In the genomic region with DNA sequence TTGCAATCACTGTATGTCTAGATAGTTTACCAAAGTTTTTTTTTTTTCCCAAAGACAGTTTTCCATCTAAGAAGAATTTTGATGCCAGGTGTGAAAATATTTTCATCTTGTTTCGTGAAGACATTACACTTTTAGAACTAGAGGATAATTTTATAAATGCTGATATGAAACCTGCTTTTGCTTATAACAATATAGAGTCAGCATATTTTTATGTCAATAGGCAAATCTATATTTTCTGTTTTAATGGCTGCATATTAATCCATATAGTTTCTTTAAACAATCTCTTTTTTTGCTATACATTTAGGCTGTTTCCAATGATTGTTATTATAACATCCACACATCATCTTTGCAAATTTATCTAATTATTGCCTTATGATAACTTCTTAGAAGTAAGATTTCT, we compare ENCODE assay signal across 34 cellular contexts. TPM values are rescaled to one million over a fixed set of nuclear protein-coding genes. Genes with fewer than 3 reads are reported as not detected.
"Had no signal": no experiment of that assay in that cellular context is flagged by ENCODE, and none has a peak within 500 bp of the region (broad histone marks: within the 10 kb centered on the region; RNA-seq: fewer than 3 reads in every experiment).

No MANE protein-coding gene starts in this region.

- H3K27ac ChIP-seq: adrenal gland, ascending aorta, body of pancreas, brain microvascular endothelial cell, breast epithelium, cardiac muscle cell had no signal

- H3K4me1 ChIP-seq: adrenal gland, ascending aorta, body of pancreas, breast epithelium had no signal

- DNase-seq: activated effector memory CD4-positive, alpha-beta T cell treated with anti-CD3 and anti-CD28 coated beads, Interleukin-2, amount 50 U/mL, for 16 hours; activated effector memory CD4-positive, alpha-beta T cell treated with Interleukin-2 at 50 U/mL for 16 hours; activated gamma-delta T cell; activated gamma-delta T cell treated with Interleukin-2 at 50 U/mL for 16 hours; activated naive CD4-positive, alpha-beta T cell; activated naive CD4-positive, alpha-beta T cell treated with anti-CD3 and anti-CD28 coated beads for 36 hours; activated naive CD4-positive, alpha-beta T cell treated with anti-CD3 and anti-CD28 coated beads, Interleukin-2, amount 10 ng/mL, durations not matched to agents 7 days and 5 days; activated naive CD4-positive, alpha-beta T cell treated with anti-CD3 and anti-CD28 coated beads, Interleukin-2, amount 50 U/mL, for 16 hours; activated naive CD4-positive, alpha-beta T cell treated with Interleukin-2 at 50 U/mL for 16 hours; activated naive CD8-positive, alpha-beta T cell treated with anti-CD3 and anti-CD28 coated beads for 36 hours; activated naive CD8-positive, alpha-beta T cell treated with anti-CD3 and anti-CD28 coated beads, Interleukin-2, amount 10 ng/mL, durations not matched to agents 7 days and 5 days; activated naive CD8-positive, alpha-beta T cell treated with anti-CD3 and anti-CD28 coated beads, Interleukin-2, amount 50 U/mL, for 24 hours; activated T-cell treated with anti-CD3 and anti-CD28 coated beads, Interleukin-2, amount 50 U/mL, for 24 hours; activated T-cell treated with anti-CD3 and anti-CD28 coated beads, Interleukin-2, amount 50 U/mL, for 4 hours; activated T-cell treated with anti-CD3 and anti-CD28 coated beads, Interleukin-2, amount 50 U/mL, for 48 hours; activated T-cell treated with anti-CD3 and anti-CD28 coated beads, Interleukin-2, amount 50 U/mL, for 72 hours; adrenal gland; amniotic stem cell; amygdala; anterior cingulate cortex; aorta; body of pancreas; brain microvascular endothelial cell; caudate nucleus; central memory CD4-positive, alpha-beta T cell; cerebellar nuclear complex had no signal

- H3K9me3 ChIP-seq: adrenal gland, ascending aorta, body of pancreas, breast epithelium had no signal

- H3K27me3 ChIP-seq: adrenal gland, ascending aorta, body of pancreas, breast epithelium had no signal

- ATAC-seq: activated naive CD4-positive, alpha-beta T cell treated with anti-CD3 and anti-CD28 coated beads, Interleukin-2, amount 50 U/mL, for 72 hours; activated naive CD8-positive, alpha-beta T cell treated with anti-CD3 and anti-CD28 coated beads, Interleukin-2, amount 50 U/mL, for 24 hours; activated T-cell treated with anti-CD3 and anti-CD28 coated beads, Interleukin-2, amount 50 U/mL, for 4 hours; activated T-cell treated with anti-CD3 and anti-CD28 coated beads, Interleukin-2, amount 50 U/mL, for 72 hours; activated T-helper 17 cell treated with anti-CD3 and anti-CD28 coated beads, Interleukin-2, amount 50 U/mL, for 72 hours; body of pancreas had no signal

- H3K4me3 ChIP-seq: adrenal gland, ascending aorta, body of pancreas, breast epithelium, cardiac muscle cell had no signal

- H3K36me3 ChIP-seq: adrenal gland, ascending aorta, brain microvascular endothelial cell, breast epithelium, cardiac muscle cell had no signal

- FAIRE-seq: astrocyte had no signal

RNA-seq across cellular contexts. Expression of gene INSYN1, which starts 12.6 kb away (rescaled TPM):
- total RNA-seq: activated naive CD4-positive, alpha-beta T cell treated with anti-CD3 and anti-CD28 coated beads for 36 hours; activated naive CD4-positive, alpha-beta T cell treated with anti-CD3 and anti-CD28 coated beads, Interleukin-2, amount 50 U/mL, for 72 hours; activated naive CD8-positive, alpha-beta T cell treated with anti-CD3 and anti-CD28 coated beads for 36 hours; activated naive CD8-positive, alpha-beta T cell treated with anti-CD3 and anti-CD28 coated beads, Interleukin-2, amount 10 ng/mL, durations not matched to agents 7 days and 5 days; activated T-cell treated with anti-CD3 and anti-CD28 coated beads, Interleukin-2, amount 50 U/mL, for 4 hours; activated T-cell treated with anti-CD3 and anti-CD28 coated beads, Interleukin-2, amount 50 U/mL, for 72 hours; activated T-helper 1 cell treated with anti-CD3 and anti-CD28 coated beads, Interleukin-12 subunit alpha, Interleukin-12 subunit beta, Interleukin-2, Interleukin-4 antibody, amounts not matched to agents 30 ng/mL and 10 ng/mL and 1 ng/mL, durations not matched to agents 14 hours and 24 hours and 36 hours; activated T-helper 17 cell treated with anti-CD3 and anti-CD28 coated beads, Interleukin-2, amount 50 U/mL, for 72 hours; activated T-helper 2 cell treated with anti-CD3 and anti-CD28 coated beads, Interferon-gamma antibody, Interleukin-2, Interleukin-4, amounts not matched to agents 10 μg/mL and 5 μg/mL and 100 μg/mL, durations not matched to agents 14 hours and 24 hours and 36 hours had no signal
